2 cellular contexts compared by ENCODE assay signal in the genomic region with DNA sequence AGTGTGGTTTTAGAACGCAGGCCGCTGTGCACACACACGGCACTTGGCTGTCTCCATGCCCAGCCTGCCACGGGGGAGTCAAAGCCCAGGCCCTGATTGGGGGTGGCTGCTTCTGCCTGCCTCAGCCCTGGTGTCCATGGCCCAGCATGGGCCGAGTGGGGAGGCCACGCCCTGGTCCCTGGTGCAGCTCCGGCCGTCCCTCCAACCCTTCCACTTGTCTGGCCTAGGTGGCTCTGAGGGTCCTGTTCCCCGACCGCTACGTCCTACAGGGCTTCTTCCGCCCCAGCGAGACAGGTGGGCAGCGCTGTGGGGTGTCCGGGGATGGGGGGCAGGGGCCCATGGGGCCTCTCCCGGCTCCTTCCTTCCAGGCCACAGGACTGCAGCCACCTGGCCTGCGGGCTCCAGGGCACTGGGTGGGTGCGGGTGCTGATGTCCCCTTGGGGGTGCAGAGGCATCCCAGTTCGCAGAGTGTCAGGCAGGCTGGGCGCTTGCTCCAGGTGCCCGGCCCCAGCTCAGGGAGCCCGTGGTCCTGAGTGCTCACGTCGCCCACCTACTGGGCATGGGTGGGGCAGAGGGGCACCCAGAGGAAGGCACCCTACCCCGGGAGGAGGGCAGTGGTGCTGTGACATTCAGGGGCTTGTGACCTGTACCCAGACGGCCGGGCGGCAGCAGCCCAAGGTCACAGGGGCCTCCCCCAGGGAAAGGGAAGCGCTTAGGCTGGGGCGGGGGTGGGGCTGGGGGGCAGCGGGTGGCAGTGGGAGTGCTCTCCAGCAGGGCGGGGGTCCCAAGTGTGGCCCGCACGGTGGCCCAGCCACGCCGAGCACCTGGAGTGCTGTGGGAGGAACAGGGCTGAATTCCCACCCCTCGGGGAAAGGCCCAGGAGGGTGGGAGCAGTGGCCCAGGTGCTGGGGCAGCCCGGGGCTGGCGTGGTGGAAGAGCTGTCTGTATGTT.
TF ChIP-seq lines count a peak whose summit lies in the region.

No MANE protein-coding gene starts in this region.

TF ChIP-seq in IMR-90, 13 proteins besides CTCF, POLR2A, EP300 and RAD21:
- TF ChIP-seq SMC3 (IDR thresholded peaks at IDR 0.05; ENCODE audit: low read depth, low read length) (no peak), RCOR1 (IDR thresholded peaks at IDR 0.05; ENCODE audit: insufficient replicate concordance, low read length) (no peak), MXI1 (IDR thresholded peaks at IDR 0.05; ENCODE audit: borderline replicate concordance, low read depth, low read length) (no peak), MAZ (IDR thresholded peaks at IDR 0.05; ENCODE audit: borderline replicate concordance, low read depth, low read length) (no peak), MAFK (IDR thresholded peaks at IDR 0.05; ENCODE audit: low read depth, low read length) (no peak), NFE2L2 (IDR thresholded peaks at IDR 0.05; ENCODE audit: low read depth, low read length) (no peak), CHD1 (IDR thresholded peaks at IDR 0.05; ENCODE audit: low read depth, low read length) (no peak), BHLHE40 (IDR thresholded peaks at IDR 0.05; ENCODE audit: low read depth, low read length) (no peak), RFX5 (IDR thresholded peaks at IDR 0.05; ENCODE audit: low read depth, low read length) (no peak), FOS (IDR thresholded peaks at IDR 0.05; ENCODE audit: low read depth, low read length) (no peak), CEBPB (IDR thresholded peaks at IDR 0.05; ENCODE audit: low read depth, low read length) (no peak)
- TF ChIP-seq, protein P1, sequence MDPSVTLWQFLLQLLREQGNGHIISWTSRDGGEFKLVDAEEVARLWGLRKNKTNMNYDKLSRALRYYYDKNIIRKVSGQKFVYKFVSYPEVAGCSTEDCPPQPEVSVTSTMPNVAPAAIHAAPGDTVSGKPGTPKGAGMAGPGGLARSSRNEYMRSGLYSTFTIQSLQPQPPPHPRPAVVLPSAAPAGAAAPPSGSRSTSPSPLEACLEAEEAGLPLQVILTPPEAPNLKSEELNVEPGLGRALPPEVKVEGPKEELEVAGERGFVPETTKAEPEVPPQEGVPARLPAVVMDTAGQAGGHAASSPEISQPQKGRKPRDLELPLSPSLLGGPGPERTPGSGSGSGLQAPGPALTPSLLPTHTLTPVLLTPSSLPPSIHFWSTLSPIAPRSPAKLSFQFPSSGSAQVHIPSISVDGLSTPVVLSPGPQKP (IDR thresholded peaks at IDR 0.05; ENCODE audit: borderline replicate concordance, low read depth, low read length): no peak
- TF ChIP-seq, protein P2, sequence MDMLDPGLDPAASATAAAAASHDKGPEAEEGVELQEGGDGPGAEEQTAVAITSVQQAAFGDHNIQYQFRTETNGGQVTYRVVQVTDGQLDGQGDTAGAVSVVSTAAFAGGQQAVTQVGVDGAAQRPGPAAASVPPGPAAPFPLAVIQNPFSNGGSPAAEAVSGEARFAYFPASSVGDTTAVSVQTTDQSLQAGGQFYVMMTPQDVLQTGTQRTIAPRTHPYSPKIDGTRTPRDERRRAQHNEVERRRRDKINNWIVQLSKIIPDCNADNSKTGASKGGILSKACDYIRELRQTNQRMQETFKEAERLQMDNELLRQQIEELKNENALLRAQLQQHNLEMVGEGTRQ (IDR thresholded peaks at IDR 0.05; ENCODE audit: low read depth, low read length): no peak

TF ChIP-seq in H1, 55 proteins besides CTCF, POLR2A, EP300 and RAD21:
- TF ChIP-seq POU5F1 (IDR thresholded peaks at IDR 0.05; ENCODE audit: low read depth, low read length): no peak
- no peak for TF ChIP-seq CEBPB (IDR thresholded peaks at IDR 0.05; ENCODE audit: low read depth, low read length)
- TF ChIP-seq TBP (IDR thresholded peaks at IDR 0.05; ENCODE audit: low read depth, low read length): no peak
- no peak for TF ChIP-seq JUN (IDR thresholded peaks at IDR 0.05; ENCODE audit: low read depth, low read length)
- TF ChIP-seq SRF (IDR thresholded peaks at IDR 0.05; ENCODE audit: low read depth, low read length): no peak
- no peak for TF ChIP-seq HDAC2 (IDR thresholded peaks at IDR 0.05; ENCODE audit: borderline replicate concordance in 1 of 2, low read depth in 2 of 2, low read length in 2 of 2)
- TF ChIP-seq ASH2L (IDR thresholded peaks at IDR 0.05; ENCODE audit: low read length): no peak
- no peak for TF ChIP-seq RBBP5 (IDR thresholded peaks at IDR 0.05; ENCODE audit: borderline replicate concordance, low read depth, low read length)
- TF ChIP-seq BACH1 (IDR thresholded peaks at IDR 0.05; ENCODE audit: low read length): no peak
- no peak for TF ChIP-seq SAP30 (IDR thresholded peaks at IDR 0.05; ENCODE audit: insufficient read depth, insufficient replicate concordance, low read length)
